8 cellular contexts compared by ENCODE assay signal in the genomic region with DNA sequence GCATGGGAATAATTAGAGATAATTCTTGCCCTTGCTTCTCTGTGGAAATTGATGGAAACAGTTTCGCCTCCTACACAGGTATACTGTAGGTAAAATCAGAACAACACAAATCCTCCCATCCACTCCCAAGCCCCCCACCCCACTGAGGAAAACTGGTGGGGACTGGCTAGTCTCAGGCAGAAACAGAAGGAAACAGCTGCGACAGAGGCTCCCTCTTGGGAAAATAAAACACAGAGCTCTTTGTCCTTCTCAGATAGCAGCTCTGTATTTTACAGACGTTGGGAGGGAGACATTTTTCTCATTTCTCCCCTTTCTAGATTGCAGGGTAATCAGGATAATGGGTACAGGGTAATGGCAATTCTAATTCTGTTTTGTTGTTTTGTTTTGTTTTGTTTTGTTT. TPM values are rescaled to one million over a fixed set of nuclear protein-coding genes. Genes with fewer than 3 reads are reported as not detected.
DNase-seq lines count a peak whose midpoint lies in the region; ATAC-seq and TF ChIP-seq lines count a peak whose summit lies in the region.

No MANE protein-coding gene starts in this region.

- peaks cover 9 to 21% of the 10 kb centered on the region in 2 donors for H3K36me3 Mint-ChIP-seq in CD4-positive, alpha-beta memory T cell
- peaks cover 3% of the 10 kb centered on the region for H3K36me3 Mint-ChIP-seq in effector memory CD8-positive, alpha-beta T cell (ENCODE audit: insufficient read depth)
- no peaks in the 10 kb centered on the region for H3K36me3 Mint-ChIP-seq in nephron progenitor cell (ENCODE audit: low read depth)

- intact Hi-C loops in CD4-positive, alpha-beta memory T cell (cut with micrococcal nuclease) = loop anchor here (5.0 kb wide), 2 partner anchors 40 to 85 kb away; no protein-coding TSS in a partner anchor

- peaks cover 8% of the 10 kb centered on the region for H3K4me1 ChIP-seq in CD4-positive, alpha-beta memory T cell (ENCODE audit: insufficient read depth, low read length)

- POLR2A ChIA-PET in CD4-positive, alpha-beta memory T cell (lab: Charles Lee; ENCODE audit: partially characterized antibody) = interaction anchor here (0.9 to 3.2 kb wide), 21 partner anchors 10 to 235 kb away, joined by 3 to 46 read pairs (median 6); partner anchors contain the start of genes SLFN11, SLFN12, SLFN12L and SLFN5

- CTCF ChIA-PET in CD4-positive, alpha-beta memory T cell (lab: Charles Lee; ENCODE audit: partially characterized antibody) = interaction anchor here (1.0 to 2.4 kb wide), 6 partner anchors 14 to 88 kb away, joined by 3 to 10 read pairs (median 7); partner anchors contain the start of gene SLFN12

- peak overlapping the region; percentile 39 to 95 (median 75) for H3K27ac Mint-ChIP-seq in CD4-positive, alpha-beta memory T cell
- H3K27ac Mint-ChIP-seq in effector memory CD8-positive, alpha-beta T cell = peak overlapping the region; percentile 87 to 90
- H3K27ac Mint-ChIP-seq in nephron progenitor cell = no peak overlapping the region

- no peak for DNase-seq in CD4-positive, alpha-beta memory T cell
- peak; percentile 12 for DNase-seq in LHCN-M2 (ENCODE audit: low read depth)
- DNase-seq in effector memory CD8-positive, alpha-beta T cell = no peak
- no peak for DNase-seq in nephron progenitor cell
- DNase-seq in COR-L47 (lab: John Stamatoyannopoulos, UW) = no peak
- DNase-seq in HuH-7.5 (ENCODE audit: low spot score) = no peak
- DNase-seq in omental fat pad (ENCODE audit: low spot score) = no peak

- H3K4me3 Mint-ChIP-seq in CD4-positive, alpha-beta memory T cell = peak overlapping the region; percentile 67 to 92 (median 86)
- H3K4me3 Mint-ChIP-seq in effector memory CD8-positive, alpha-beta T cell = peak overlapping the region; percentile 78 to 83
- peak overlapping the region; percentile 74 for H3K4me3 Mint-ChIP-seq in nephron progenitor cell

- no peak for ATAC-seq in effector memory CD8-positive, alpha-beta T cell (replicated peaks)
- ATAC-seq in GM21390 (IDR thresholded peaks at IDR 0.05; ENCODE audit: unreplicated experiment) (no peak), omental fat pad (ENCODE audit: low FRiP score) (no peak)

- H3K4me3 ChIP-seq in CD4-positive, alpha-beta memory T cell (ENCODE audit: low read length in 2 of 2) = peak overlapping the region in 1 of 2 donors; percentile 15

- no peaks in the 10 kb centered on the region for H3K9me3 ChIP-seq in CD4-positive, alpha-beta memory T cell (ENCODE audit: control insufficient read depth in 1 of 2, low read length in 2 of 2)

- H3K4me1 Mint-ChIP-seq in CD4-positive, alpha-beta memory T cell = peaks cover 6 to 18% (median 11%) of the 10 kb centered on the region in 4 donors
- peaks cover 0 to 12% of the 10 kb centered on the region in 2 donors for H3K4me1 Mint-ChIP-seq in effector memory CD8-positive, alpha-beta T cell (ENCODE audit: low read depth in 2 of 2)
- peaks cover 13% of the 10 kb centered on the region for H3K4me1 Mint-ChIP-seq in nephron progenitor cell

- no peaks in the 10 kb centered on the region for H3K27me3 ChIP-seq in CD4-positive, alpha-beta memory T cell (ENCODE audit: insufficient read depth, low read length)

- H3K36me3 ChIP-seq in CD4-positive, alpha-beta memory T cell (ENCODE audit: insufficient read depth, low read length) = no peaks in the 10 kb centered on the region

- H3K27ac ChIP-seq in CD4-positive, alpha-beta memory T cell (ENCODE audit: low read depth, low read length) = no peak overlapping the region

- no peaks in the 10 kb centered on the region for H3K9me3 Mint-ChIP-seq in CD4-positive, alpha-beta memory T cell
- H3K9me3 Mint-ChIP-seq in effector memory CD8-positive, alpha-beta T cell = no peaks in the 10 kb centered on the region
- H3K9me3 Mint-ChIP-seq in nephron progenitor cell = peaks cover 9% of the 10 kb centered on the region

- TF ChIP-seq CTCF in nephron progenitor cell (IDR thresholded peaks at IDR 0.05) (no peak), omental fat pad (IDR thresholded peaks at IDR 0.05) (no peak)

- no peaks in the 10 kb centered on the region for H3K27me3 Mint-ChIP-seq in CD4-positive, alpha-beta memory T cell
- H3K27me3 Mint-ChIP-seq in effector memory CD8-positive, alpha-beta T cell = no peaks in the 10 kb centered on the region
- peaks cover 87% of the 10 kb centered on the region for H3K27me3 Mint-ChIP-seq in nephron progenitor cell (ENCODE audit: low read depth, poor library complexity)

RNA-seq across cellular contexts. Expression of gene SLFN13, which starts 1.1 kb away (rescaled TPM):
- total RNA-seq in CD4-positive, alpha-beta memory T cell = 10 to 100 TPM; 24.6 to 27.3 TPM
- polyA plus RNA-seq in CD4-positive, alpha-beta memory T cell = 1 to 10 TPM; 5.4 to 5.9 TPM
- 0.92 and 1.2 TPM in 2 replicates for total RNA-seq in LHCN-M2 (2014; rRNA removed)
- 0.74 TPM for polyA plus RNA-seq in LHCN-M2 (2012)
- total RNA-seq in omental fat pad = 10 to 100 TPM in 1 of 4 donors, 1 to 10 TPM in 3; 5.9 to 20.3 (median 7.4) TPM

RNA-seq across cellular contexts. Expression of gene SLFN12, which starts 15.2 kb away (rescaled TPM):
- 1 to 10 TPM; 6.5 to 8.9 TPM for total RNA-seq in CD4-positive, alpha-beta memory T cell
- 1 to 10 TPM in 1 of 2 donors, under 1 TPM in 1; 0.75 to 2.0 TPM for polyA plus RNA-seq in CD4-positive, alpha-beta memory T cell
- 33.7 and 34.8 TPM in 2 replicates for total RNA-seq in LHCN-M2 (2014; rRNA removed)
- polyA plus RNA-seq in LHCN-M2 (2012) = 12.1 TPM
- 10 to 100 TPM in 2 of 4 donors, 1 to 10 TPM in 2; 9.0 to 24.7 (median 11.0) TPM for total RNA-seq in omental fat pad
